ENCODE assay signal across 1 cellular context in genomic region chr20:36460648-36461599, GRCh38.
TF ChIP-seq lines count a peak whose summit lies in the region.

No MANE protein-coding gene starts in this region.

TF ChIP-seq in K562, 482 proteins besides CTCF, POLR2A, EP300 and RAD21 (continued from another document):
- peak; percentile 23; the same call in 1 of the 2 replicates for TF ChIP-seq TCF3 (CRISPR knock-in tag; IDR thresholded peaks at IDR 0.05)
- TF ChIP-seq SREBF1 (IDR thresholded peaks at IDR 0.05; ENCODE audit: borderline replicate concordance, low read depth, low read length) = no peak
- TF ChIP-seq MCM7 (IDR thresholded peaks at IDR 0.05) = no peak
- no peak for TF ChIP-seq TAF15 (IDR thresholded peaks at IDR 0.05; ENCODE audit: low read depth, low read length)
- TF ChIP-seq RFX1 (IDR thresholded peaks at IDR 0.05) = no peak
- TF ChIP-seq BHLHE40 (IDR thresholded peaks at IDR 0.05; ENCODE audit: low read length) = no peak
- TF ChIP-seq TCF7L2 (IDR thresholded peaks at IDR 0.05; ENCODE audit: low read depth, low read length) = no peak
- TF ChIP-seq GATAD2B (IDR thresholded peaks at IDR 0.05; ENCODE audit: borderline replicate concordance) = peak; percentile 66; the same call in 1 of the 2 replicates
- TF ChIP-seq IRF9 (tag; IDR thresholded peaks at IDR 0.05) = peak; percentile 65; the same call in 1 of the 2 replicates
- TF ChIP-seq TAF7 (tag; IDR thresholded peaks at IDR 0.05) = peak; percentile 82
